Comparison of ENCODE assay signal across 1 cellular context in the genomic region with DNA sequence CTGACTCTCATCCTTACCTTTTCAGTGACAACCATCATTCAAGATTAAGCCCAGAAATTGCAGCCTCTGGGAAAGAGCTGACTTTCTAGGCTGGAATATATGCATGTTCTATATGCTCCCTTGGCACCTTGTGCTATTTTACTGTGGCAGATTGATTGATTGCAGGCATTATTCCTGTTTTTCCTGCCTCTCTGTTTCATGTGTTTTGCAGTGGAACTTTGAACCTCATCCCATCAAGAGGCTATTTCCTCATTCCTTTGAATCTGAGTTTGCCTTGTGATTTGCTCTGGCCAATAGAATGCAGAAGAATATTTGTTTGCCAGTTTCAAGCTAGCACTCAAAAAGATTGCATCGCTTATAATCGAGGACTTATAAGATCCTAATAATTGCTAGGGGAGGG.
TF ChIP-seq lines count a peak whose summit lies in the region.

No MANE protein-coding gene starts in this region.

TF ChIP-seq in H1, 55 proteins besides CTCF, POLR2A, EP300 and RAD21 (continued from another document):
- TF ChIP-seq CHD2 (IDR thresholded peaks at IDR 0.05; ENCODE audit: low read length) (no peak), NANOG (IDR thresholded peaks at IDR 0.05; ENCODE audit: insufficient read depth, low read depth, low read length, poor library complexity, severe bottlenecking) (no peak), HDAC6 (IDR thresholded peaks at IDR 0.05; ENCODE audit: low read depth, low read length) (no peak), EGR1 (IDR thresholded peaks at IDR 0.05; ENCODE audit: borderline replicate concordance, low read depth, low read length) (no peak), SRF (IDR thresholded peaks at IDR 0.05; ENCODE audit: low read depth, low read length) (no peak), CBX8 (IDR thresholded peaks at IDR 0.05; ENCODE audit: borderline replicate concordance, low read depth, low read length) (no peak), TCF12 (IDR thresholded peaks at IDR 0.05; ENCODE audit: low read depth, low read length) (no peak), MAFK (IDR thresholded peaks at IDR 0.05; ENCODE audit: low read depth, low read length) (no peak)
- TF ChIP-seq, protein P1, sequence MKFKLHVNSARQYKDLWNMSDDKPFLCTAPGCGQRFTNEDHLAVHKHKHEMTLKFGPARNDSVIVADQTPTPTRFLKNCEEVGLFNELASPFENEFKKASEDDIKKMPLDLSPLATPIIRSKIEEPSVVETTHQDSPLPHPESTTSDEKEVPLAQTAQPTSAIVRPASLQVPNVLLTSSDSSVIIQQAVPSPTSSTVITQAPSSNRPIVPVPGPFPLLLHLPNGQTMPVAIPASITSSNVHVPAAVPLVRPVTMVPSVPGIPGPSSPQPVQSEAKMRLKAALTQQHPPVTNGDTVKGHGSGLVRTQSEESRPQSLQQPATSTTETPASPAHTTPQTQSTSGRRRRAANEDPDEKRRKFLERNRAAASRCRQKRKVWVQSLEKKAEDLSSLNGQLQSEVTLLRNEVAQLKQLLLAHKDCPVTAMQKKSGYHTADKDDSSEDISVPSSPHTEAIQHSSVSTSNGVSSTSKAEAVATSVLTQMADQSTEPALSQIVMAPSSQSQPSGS (IDR thresholded peaks at IDR 0.05; ENCODE audit: low read length): no peak
